In genomic region chr7:32500922-32501341, GRCh38 we compare ENCODE assay signal across 8 cellular contexts. TPM values are rescaled to one million over a fixed set of nuclear protein-coding genes. Genes with fewer than 3 reads are reported as not detected.
DNase-seq lines count a peak whose midpoint lies in the region; ATAC-seq, FAIRE-seq and TF ChIP-seq lines count a peak whose summit lies in the region.

No MANE protein-coding gene starts in this region.

- H3K9me3 ChIP-seq in OCI-LY1 (ENCODE audit: low read length) (peaks cover 6% of the 10 kb centered on the region), suprapubic skin (no peaks in the 10 kb centered on the region), small intestine (ENCODE audit: control insufficient read depth, low read depth) (no peaks in the 10 kb centered on the region)

- peaks cover 92% of the 10 kb centered on the region for H3K79me2 ChIP-seq in OCI-LY1 (ENCODE audit: insufficient read depth, low read length)

- H3K9me2 ChIP-seq in OCI-LY1 (ENCODE audit: low read depth, low read length): no peaks in the 10 kb centered on the region

- H2AFZ ChIP-seq in OCI-LY1 (ENCODE audit: low read length): no peak overlapping the region

- H3K9ac ChIP-seq in OCI-LY1 (ENCODE audit: low read length): no peak overlapping the region

- H3K4me1 ChIP-seq in OCI-LY1 (ENCODE audit: insufficient read depth, low read length, severe bottlenecking): peaks cover 23% of the 10 kb centered on the region
- peaks cover 37% of the 10 kb centered on the region for H3K4me1 ChIP-seq in suprapubic skin
- H3K4me1 ChIP-seq in small intestine (ENCODE audit: control insufficient read depth in 2 of 2, insufficient read depth in 1 of 2, low read depth in 1 of 2, low read length in 1 of 2): peaks cover 4 to 15% of the 10 kb centered on the region in 2 donors

- no peak for TF ChIP-seq POLR2A in suprapubic skin (IDR thresholded peaks at IDR 0.05)

- DNase-seq in epithelial cell of prostate (ENCODE audit: low read depth, low spot score): no peak
- no peak for DNase-seq in suprapubic skin (ENCODE audit: low spot score in 2 of 2)
- DNase-seq in dedifferentiated amniotic fluid mesenchymal stem cell (ENCODE audit: extremely low spot score): no peak
- no peak for DNase-seq in small intestine

- H3K4me3 ChIP-seq in OCI-LY1 (ENCODE audit: low read depth, low read length, poor library complexity, severe bottlenecking) (no peak overlapping the region), suprapubic skin (no peak overlapping the region), small intestine (ENCODE audit: low read depth in 1 of 2, low read length in 2 of 2) (no peak overlapping the region)

- H3K27ac ChIP-seq in OCI-LY1 (ENCODE audit: low read depth, low read length, poor library complexity, severe bottlenecking) (no peak overlapping the region), epithelial cell of prostate (peak overlapping the region; percentile 75), suprapubic skin (peak overlapping the region; percentile 53), small intestine (ENCODE audit: low read depth in 1 of 2, low read length in 1 of 2) (no peak overlapping the region)

- TF ChIP-seq CTCF in OCI-LY1 (IDR thresholded peaks at IDR 0.05; ENCODE audit: low read length) (no peak), suprapubic skin (IDR thresholded peaks at IDR 0.05) (no peak)

- WGBS in suprapubic skin: 46% methylated on average over 1 of the region's 1 CpG
- WGBS in small intestine, 3 donors: 30 to 49% (median 36%) methylated on average over 1 of the region's 1 CpG

- peaks cover 4% of the 10 kb centered on the region; the same call in 1 of the 2 replicates for H4K20me1 ChIP-seq in OCI-LY1 (ENCODE audit: insufficient read depth, low read length)

- no peak for FAIRE-seq in small intestine (lab: Jason Lieb, UNC)

- TF ChIP-seq EP300 in suprapubic skin (IDR thresholded peaks at IDR 0.05): no peak

- peak overlapping the region; percentile 1; the same call in 1 of the 2 replicates for H3K4me2 ChIP-seq in OCI-LY1 (ENCODE audit: low read length)

- no peaks in the 10 kb centered on the region for H3F3A ChIP-seq in OCI-LY1 (ENCODE audit: insufficient read depth, low read length)

- H3K27me3 ChIP-seq in OCI-LY1 (ENCODE audit: insufficient read depth, low read length) (no peaks in the 10 kb centered on the region), suprapubic skin (no peaks in the 10 kb centered on the region), small intestine (ENCODE audit: control insufficient read depth in 2 of 2, insufficient read depth in 2 of 2, low read length in 2 of 2) (no peaks in the 10 kb centered on the region)

- ATAC-seq in GM18517 (IDR thresholded peaks at IDR 0.05; ENCODE audit: unreplicated experiment) (peak; percentile 67), HG02759 (IDR thresholded peaks at IDR 0.05; ENCODE audit: unreplicated experiment) (peak; percentile 84), GM21737 (IDR thresholded peaks at IDR 0.05; ENCODE audit: unreplicated experiment) (no peak)

- H3K36me3 ChIP-seq in OCI-LY1 (ENCODE audit: insufficient read depth, low read length) (peaks cover 42% of the 10 kb centered on the region), suprapubic skin (no peaks in the 10 kb centered on the region), small intestine (ENCODE audit: control insufficient read depth in 2 of 2, insufficient read depth in 2 of 2, low read length in 2 of 2) (no peaks in the 10 kb centered on the region)

RNA-seq across cellular contexts. Expression of gene AVL9, which starts 5.6 kb away (rescaled TPM):
- 10 to 100 TPM; 22.5 to 42.2 (median 24.8) TPM for total RNA-seq in suprapubic skin
- polyA plus RNA-seq in small intestine: 10 to 100 TPM in 2 of 3 donors, 1 to 10 TPM in 1; 8.4 to 22.0 (median 13.2) TPM

RNA-seq across cellular contexts. Expression of gene LSM5, which starts 10.8 kb away (rescaled TPM):
- total RNA-seq in suprapubic skin: 10 to 100 TPM; 13.4 to 18.9 (median 13.9) TPM
- polyA plus RNA-seq in small intestine: 100 to 1,000 TPM in 1 of 3 donors, 10 to 100 TPM in 2; 56.7 to 126 (median 73.6) TPM

Comparison
In these comparisons a context has a peak if more than half of its experiments do, and no peak if none do; other contexts are left out.
1. H3K27ac ChIP-seq: peak in epithelial cell of prostate (single experiment) and suprapubic skin (single experiment); none in OCI-LY1 (single experiment) and small intestine (0 of 2).